In the genomic region with DNA sequence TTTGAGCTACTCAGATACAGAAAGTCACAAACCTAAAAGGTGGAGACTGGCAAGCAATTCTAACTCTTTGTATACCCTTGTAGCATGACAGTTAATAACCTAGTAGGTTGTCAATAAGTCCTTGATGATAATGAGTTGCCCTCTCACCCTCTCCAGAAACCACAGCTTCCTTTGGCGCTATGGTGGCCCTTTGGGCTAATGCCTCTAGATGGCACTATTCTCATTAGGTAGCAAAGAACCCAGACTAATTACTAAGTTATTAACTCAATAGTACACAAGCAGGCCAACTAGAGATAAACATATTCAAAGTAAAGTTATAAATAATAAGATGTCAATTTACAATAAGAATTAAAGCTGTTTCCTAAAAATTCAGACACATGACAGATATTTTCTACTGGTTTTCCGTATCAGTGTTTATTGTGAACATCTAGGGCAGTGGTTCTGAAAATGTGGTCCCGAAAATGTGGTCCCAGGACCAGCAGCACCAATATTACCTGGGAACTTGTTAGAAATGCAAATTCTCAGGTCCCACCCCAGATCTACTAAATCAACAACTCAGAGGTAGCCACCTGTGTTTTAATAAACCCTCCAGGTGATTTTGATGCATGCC, we compare ENCODE assay signal across 8 cellular contexts. TPM values are rescaled to one million over a fixed set of nuclear protein-coding genes. Genes with fewer than 3 reads are reported as not detected.
DNase-seq lines count a peak whose midpoint lies in the region; ATAC-seq, FAIRE-seq and TF ChIP-seq lines count a peak whose summit lies in the region.

No MANE protein-coding gene starts in this region.

- peak; percentile 71 for ATAC-seq in GM21515 (IDR thresholded peaks at IDR 0.05; ENCODE audit: unreplicated experiment)
- ATAC-seq in lower lobe of right lung: peak; percentile 57 to 62

- H3K27me3 ChIP-seq in Karpas-422 (ENCODE audit: low read length) (no peaks in the 10 kb centered on the region), lower lobe of right lung (ENCODE audit: low read depth) (no peaks in the 10 kb centered on the region)

- in situ Hi-C loops in astrocyte of the cerebellum (cut with HindIII; ENCODE audit: low sequenced_read_pairs): no loop called here

- H3K79me2 ChIP-seq in Karpas-422 (ENCODE audit: low read length): peaks cover 42% of the 10 kb centered on the region

- H3K4me1 ChIP-seq in Karpas-422 (ENCODE audit: low read length): no peaks in the 10 kb centered on the region
- no peaks in the 10 kb centered on the region for H3K4me1 ChIP-seq in lower lobe of right lung

- intact Hi-C loops in lower lobe of right lung (cut with DNase I): no loop called here

- no peak overlapping the region for H3K4me2 ChIP-seq in Karpas-422 (ENCODE audit: low read depth, low read length, poor library complexity, severe bottlenecking)

- DNase-seq in NCI-H1694 (lab: John Stamatoyannopoulos, UW) (peak; percentile 9), NCI-H1694 treated with DMSO at 0.1 percent for 48 hours (lab: John Stamatoyannopoulos, UW) (no peak), Karpas-422 (peak; percentile 78), astrocyte of the cerebellum (ENCODE audit: low read depth) (no peak), lower lobe of right lung (no peak), inferior parietal cortex (ENCODE audit: extremely low spot score) (no peak), RCC 7860 (ENCODE audit: low spot score) (no peak)

- H2AFZ ChIP-seq in Karpas-422 (ENCODE audit: low read length): no peak overlapping the region

- H3K4me3 ChIP-seq in Karpas-422 (ENCODE audit: low read length) (no peak overlapping the region), astrocyte of the cerebellum (ENCODE audit: low read depth, low read length) (no peak overlapping the region), lower lobe of right lung (no peak overlapping the region)

- H3K9me3 ChIP-seq in Karpas-422 (ENCODE audit: low read length): no peaks in the 10 kb centered on the region
- H3K9me3 ChIP-seq in lower lobe of right lung: no peaks in the 10 kb centered on the region

- H3K36me3 ChIP-seq in Karpas-422 (ENCODE audit: insufficient read depth, low read length): peaks cover 8% of the 10 kb centered on the region
- H3K36me3 ChIP-seq in lower lobe of right lung: no peaks in the 10 kb centered on the region

- no peak overlapping the region for H3K27ac ChIP-seq in Karpas-422 (ENCODE audit: low read length)
- H3K27ac ChIP-seq in lower lobe of right lung: no peak overlapping the region

- no peak overlapping the region for H3K9ac ChIP-seq in Karpas-422 (ENCODE audit: low read length)

- H3K9me2 ChIP-seq in Karpas-422 (replicated peaks; ENCODE audit: insufficient read depth, low read length): no peaks in the 10 kb centered on the region

- FAIRE-seq in RCC 7860 (lab: Jason Lieb, UNC): no peak

- TF ChIP-seq CTCF in astrocyte of the cerebellum (IDR thresholded peaks at IDR 0.05; ENCODE audit: low read depth, low read length, missing control alignments): peak; percentile 65
- peak; percentile 66 for TF ChIP-seq CTCF in lower lobe of right lung (IDR thresholded peaks at IDR 0.05)

- H4K20me1 ChIP-seq in Karpas-422 (ENCODE audit: insufficient read depth, low read depth, low read length): no peaks in the 10 kb centered on the region

RNA-seq across cellular contexts. Expression of gene LDAH, which starts 41.1 kb away (rescaled TPM):
- total RNA-seq in Karpas-422 (2014; rRNA removed; shearing (Covaris generic); ENCODE audit: low replicate concordance): 38.0 and 78.5 TPM in 2 replicates
- total RNA-seq in lower lobe of right lung: 18.3 TPM

Comparison
In these comparisons a context has a peak if more than half of its experiments do, and no peak if none do; other contexts are left out.
1. DNase-seq: peak in NCI-H1694 (single experiment) and Karpas-422 (single experiment); none in NCI-H1694 treated with DMSO at 0.1 percent for 48 hours (single experiment), astrocyte of the cerebellum (single experiment), lower lobe of right lung (single experiment), inferior parietal cortex (single experiment) and RCC 7860 (single experiment).